Comparison of ENCODE assay signal across 12 cellular contexts in the genomic region with DNA sequence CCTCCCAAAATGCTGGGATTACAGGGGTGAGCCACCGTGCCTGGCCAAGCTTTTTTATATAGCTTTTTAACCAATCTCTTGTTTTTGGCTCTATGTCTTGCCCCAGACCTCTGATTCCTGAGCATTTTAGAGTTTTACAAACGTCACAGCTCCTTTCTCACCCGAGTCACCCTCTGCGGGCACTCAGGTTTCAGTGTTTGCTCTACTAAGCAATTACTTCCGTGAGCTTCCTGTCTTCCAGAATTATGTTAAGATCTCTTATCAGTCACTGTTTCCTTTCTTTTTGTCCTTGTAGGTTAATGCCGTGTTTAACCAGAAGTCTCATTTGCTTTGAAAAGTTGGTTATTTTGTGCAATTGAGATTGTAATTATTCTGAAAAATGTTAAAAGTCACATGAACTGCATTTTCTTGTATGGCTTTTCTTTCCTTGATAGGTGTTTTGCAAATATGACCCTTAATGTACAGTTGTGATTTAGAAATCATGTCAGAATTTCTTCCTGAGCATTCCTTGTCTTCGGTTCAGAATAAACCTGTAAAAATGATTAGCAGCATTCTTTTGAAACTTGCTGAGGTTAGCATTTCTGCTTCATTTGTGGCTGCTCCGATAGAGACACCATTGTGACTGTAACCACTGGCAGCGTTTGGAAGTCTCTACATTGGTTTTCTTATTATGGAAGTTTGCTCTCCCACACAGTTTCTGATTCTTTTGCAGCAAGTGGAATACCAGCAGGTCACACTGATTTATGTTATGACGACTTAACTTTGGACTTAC. TPM values are rescaled to one million over a fixed set of nuclear protein-coding genes. Genes with fewer than 3 reads are reported as not detected.
A peak's percentile ranks its signal among the peaks of the same experiment; 100 is the strongest.
DNase-seq lines count a peak whose midpoint lies in the region; ATAC-seq and TF ChIP-seq lines count a peak whose summit lies in the region.
"Had no signal": no experiment of that assay in that cellular context is flagged by ENCODE, and none has a peak within 500 bp of the region (broad histone marks: within the 10 kb centered on the region; RNA-seq: fewer than 3 reads in every experiment).

No MANE protein-coding gene starts in this region.

- H3K27ac ChIP-seq in IMR-90 (ENCODE audit: insufficient read depth, low read length), result no peak overlapping the region
- no peak overlapping the region for H3K27ac ChIP-seq in H9 (ENCODE audit: insufficient read length, low read depth, low read length)

- H3K18ac ChIP-seq in IMR-90 (ENCODE audit: low read depth, low read length) (no peak overlapping the region), H9 (ENCODE audit: insufficient read length, low read depth, low read length) (no peak overlapping the region)

- H4K91ac ChIP-seq in IMR-90 (ENCODE audit: insufficient read depth, low read depth, low read length) (no peak overlapping the region), H9 (ENCODE audit: insufficient read length, low read depth, low read length) (no peak overlapping the region)

- WGBS in IMR-90 (ENCODE audit: extremely low coverage in 2 of 2, insufficient read length in 1 of 2), 2 experiments, result 67% methylated on average over 1 of the region's 10 CpGs; no CpG with 5 or more reads in 1 of the 2 experiments
- WGBS in H9 (ENCODE audit: extremely low coverage, insufficient read length, low lambda C conversion rate), result no CpG with 5 or more reads among the region's 10 CpGs

- DNase-seq in Calu3 (no peak), IMR-90 (no peak), SK-N-DZ (ENCODE audit: low spot score) (no peak), left cardiac atrium (no peak), H9 (no peak)
- peak; percentile 40 for DNase-seq in activated CD8-positive, alpha-beta T cell treated with anti-CD3 and anti-CD28 coated beads, Interleukin-2, amount 10 ng/mL, durations not matched to agents 7 days and 5 days
- DNase-seq in naive thymus-derived CD8-positive, alpha-beta T cell, result peak in 2 of 10 donors; percentile 14 to 24
- DNase-seq: activated B cell treated with CpG ODN at 0.5 μM for 24 hours, amygdala, mucosa of descending colon, NCI-H2081 treated with DMSO at 0.1 percent for 48 hours had no signal

- H3K56ac ChIP-seq in IMR-90 (ENCODE audit: extremely low read depth, insufficient read depth, low read length) (no peak overlapping the region), H9 (ENCODE audit: insufficient read length, low read depth, low read length) (no peak overlapping the region)

- H4K20me1 ChIP-seq in IMR-90 (ENCODE audit: insufficient read depth, low read length) (no peaks in the 10 kb centered on the region), H9 (ENCODE audit: control insufficient read depth, insufficient read depth, insufficient read length) (no peaks in the 10 kb centered on the region)

- no peaks in the 10 kb centered on the region for H3K79me1 ChIP-seq in IMR-90 (ENCODE audit: low read depth in 1 of 2, low read length in 2 of 2)
- no peaks in the 10 kb centered on the region for H3K79me1 ChIP-seq in H9 (ENCODE audit: insufficient read depth, low read depth, low read length, poor library complexity, severe bottlenecking)

- H2BK15ac ChIP-seq in IMR-90 (ENCODE audit: low read depth, low read length) (peak overlapping the region; percentile 57; the same call in 1 of the 3 replicates), H9 (ENCODE audit: low read depth, low read length) (no peak overlapping the region)

- CTCF ChIA-PET in Calu3 (lab: Charles Lee) (interaction anchor here (0.5 to 0.6 kb wide), 2 partner anchors 41 to 1919 kb away, joined by 4 read pairs; no protein-coding TSS in a partner anchor), IMR-90 (lab: Yijun Ruan, JAX) (no interaction called here)
- CTCF ChIA-PET in activated CD8-positive, alpha-beta T cell treated with anti-CD3 and anti-CD28 coated beads, Interleukin-2, amount 10 ng/mL, durations not matched to agents 7 days and 5 days (lab: Charles Lee), result interaction anchor here (0.6 to 6.0 kb wide), 4 partner anchors 11 to 192 kb away, joined by 3 to 37 read pairs (median 6); no protein-coding TSS in a partner anchor

- ATAC-seq in IMR-90 (ENCODE audit: low read depth) (no peak), left cardiac atrium (no peak), GM18517 (IDR thresholded peaks at IDR 0.05; ENCODE audit: unreplicated experiment) (no peak)
- ATAC-seq in activated CD8-positive, alpha-beta T cell treated with anti-CD3 and anti-CD28 coated beads, Interleukin-2, amount 10 ng/mL, durations not matched to agents 7 days and 5 days, result peak; percentile 70
- ATAC-seq in naive thymus-derived CD8-positive, alpha-beta T cell, result peak; percentile 47 to 83
- ATAC-seq: mucosa of descending colon had no signal

- TF ChIP-seq RAD21 in IMR-90 (IDR thresholded peaks at IDR 0.05; ENCODE audit: low read length), result no peak

- H3K14ac ChIP-seq in IMR-90 (replicated peaks; ENCODE audit: low read depth, low read length), result no peak overlapping the region
- H3K14ac ChIP-seq in H9 (ENCODE audit: insufficient read depth, low read length), result no peak overlapping the region

- H3K23ac ChIP-seq in IMR-90 (ENCODE audit: low read depth, low read length), result no peak overlapping the region
- H3K23ac ChIP-seq in H9 (ENCODE audit: insufficient read length, low read depth, low read length), result no peak overlapping the region

- H3K4ac ChIP-seq in IMR-90 (ENCODE audit: low read depth, low read length) (no peak overlapping the region), H9 (ENCODE audit: low read depth, low read length) (no peak overlapping the region)

- H2BK120ac ChIP-seq in IMR-90 (ENCODE audit: low read depth, low read length) (0 out of 2 replicates have a peak overlapping the region, but pooled peaks have one; percentile 28), H9 (ENCODE audit: low read depth, low read length, poor library complexity, severe bottlenecking) (no peak overlapping the region)

- no peaks in the 10 kb centered on the region for H3K79me2 ChIP-seq in H9 (ENCODE audit: insufficient read depth, low read length)

- no peak overlapping the region for H2AFZ ChIP-seq in IMR-90 (replicated peaks; ENCODE audit: low read length, poor library complexity)
- no peak overlapping the region for H2AFZ ChIP-seq in H9 (ENCODE audit: low read length)

- H3K36me3 Mint-ChIP-seq in Calu3 (ENCODE audit: insufficient read depth, unreplicated experiment) (peaks cover 37% of the 10 kb centered on the region), H9 (ENCODE audit: insufficient read depth in 1 of 3, low read depth in 3 of 3) (peaks cover 0 to 4% (median 0%) of the 10 kb centered on the region in 3 experiments; a peak in 1 of 7 replicates)
- H3K36me3 Mint-ChIP-seq in activated CD8-positive, alpha-beta T cell treated with anti-CD3 and anti-CD28 coated beads, Interleukin-2, amount 10 ng/mL, durations not matched to agents 7 days and 5 days (ENCODE audit: low read depth), result no peaks in the 10 kb centered on the region
- H3K36me3 Mint-ChIP-seq in naive thymus-derived CD8-positive, alpha-beta T cell, result no peaks in the 10 kb centered on the region

- H3K9me3 Mint-ChIP-seq in Calu3 (ENCODE audit: low read depth, unreplicated experiment) (no peaks in the 10 kb centered on the region), H9 (peaks cover 2 to 5% of the 10 kb centered on the region in 2 experiments; a peak in 3 of 5 replicates)
- no peaks in the 10 kb centered on the region for H3K9me3 Mint-ChIP-seq in activated CD8-positive, alpha-beta T cell treated with anti-CD3 and anti-CD28 coated beads, Interleukin-2, amount 10 ng/mL, durations not matched to agents 7 days and 5 days (ENCODE audit: insufficient read depth)
- H3K9me3 Mint-ChIP-seq in naive thymus-derived CD8-positive, alpha-beta T cell, result peaks cover 0 to 2% (median 0%) of the 10 kb centered on the region in 9 donors
- H3K9me3 Mint-ChIP-seq: activated B cell treated with CpG ODN at 0.5 μM for 24 hours had no signal

- H4K8ac ChIP-seq in IMR-90 (ENCODE audit: low read depth in 2 of 2, low read length in 2 of 2) (no peak overlapping the region), H9 (replicated peaks; ENCODE audit: insufficient read length, low read depth, low read length) (no peak overlapping the region)

- in situ Hi-C loops in IMR-90 (cut with MboI; ENCODE audit: low sequenced_read_pairs), result no loop called here

- H3K9me1 ChIP-seq in IMR-90 (ENCODE audit: insufficient read depth, low read length), result 0 out of 2 replicates have a peak, but pooled peaks cover 8% of the 10 kb centered on the region

- H2AK5ac ChIP-seq in IMR-90 (ENCODE audit: low read depth, low read length), result no peak overlapping the region
- H2AK5ac ChIP-seq in H9 (ENCODE audit: insufficient read length, low read length), result no peak overlapping the region

- H3K4me1 ChIP-seq in IMR-90 (ENCODE audit: control insufficient read depth, insufficient read depth, low read length), result no peaks in the 10 kb centered on the region
- no peaks in the 10 kb centered on the region for H3K4me1 ChIP-seq in H9 (ENCODE audit: insufficient read depth, low read length)

- BruUV-seq in Calu3 (replicated peaks; lab: Mats Ljungman, UMichigan) (no TSS peak), IMR-90 (replicated peaks; lab: Mats Ljungman, UMichigan) (no TSS peak)

- H3K4me3 ChIP-seq in IMR-90 (ENCODE audit: insufficient read depth, low read depth, low read length), result no peak overlapping the region
- H3K4me3 ChIP-seq: mucosa of descending colon had no signal

- H3K4me1 Mint-ChIP-seq in Calu3 (ENCODE audit: low read depth, unreplicated experiment) (peaks cover 53% of the 10 kb centered on the region), H9 (0 out of 4 replicates have a peak, but pooled peaks cover 0 to 3% of the 10 kb centered on the region in 2 experiments)
- H3K4me1 Mint-ChIP-seq in activated CD8-positive, alpha-beta T cell treated with anti-CD3 and anti-CD28 coated beads, Interleukin-2, amount 10 ng/mL, durations not matched to agents 7 days and 5 days (ENCODE audit: low read depth), result peaks cover 37% of the 10 kb centered on the region
- peaks cover 8 to 12% (median 10%) of the 10 kb centered on the region in 4 donors for H3K4me1 Mint-ChIP-seq in naive thymus-derived CD8-positive, alpha-beta T cell

- POLR2A ChIA-PET in IMR-90 (lab: Charles Lee; ENCODE audit: unreplicated experiment), result no interaction called here
- POLR2A ChIA-PET in activated CD8-positive, alpha-beta T cell treated with anti-CD3 and anti-CD28 coated beads, Interleukin-2, amount 10 ng/mL, durations not matched to agents 7 days and 5 days (lab: Charles Lee), result interaction anchor here (0.6 to 2.2 kb wide), 4 partner anchors 9 to 52 kb away, joined by 3 to 7 read pairs (median 5); no protein-coding TSS in a partner anchor
- POLR2A ChIA-PET in naive thymus-derived CD8-positive, alpha-beta T cell (lab: Charles Lee), result interaction anchor here (0.5 to 0.7 kb wide), 3 partner anchors 10 to 68 kb away, joined by 3 read pairs; no protein-coding TSS in a partner anchor

- H3K27me3 ChIP-seq in IMR-90 (ENCODE audit: control insufficient read depth, insufficient read depth, low read length) (no peaks in the 10 kb centered on the region), H9 (ENCODE audit: insufficient read depth, low read length) (no peaks in the 10 kb centered on the region)

- no peaks in the 10 kb centered on the region for H3K9me3 ChIP-seq in IMR-90 (ENCODE audit: control insufficient read depth, insufficient read depth, low read length)
- no peaks in the 10 kb centered on the region for H3K9me3 ChIP-seq in H9 (ENCODE audit: control insufficient read depth, low read depth, low read length)
- H3K9me3 ChIP-seq: mucosa of descending colon had no signal

- H2BK12ac ChIP-seq in H9 (ENCODE audit: insufficient read length, low read depth, low read length), result no peak overlapping the region

- H3K36me3 ChIP-seq in IMR-90 (ENCODE audit: control insufficient read depth, insufficient read depth, low read length), result no peaks in the 10 kb centered on the region

- TF ChIP-seq CTCF in Calu3 (IDR thresholded peaks at IDR 0.05; ENCODE audit: unreplicated experiment) (no peak), IMR-90 (conservative IDR thresholded peaks at IDR 0.05; ENCODE audit: low read depth, low read length) (no peak), H9 (conservative IDR thresholded peaks at IDR 0.05) (no peak)

- H3K4me3 Mint-ChIP-seq in Calu3 (ENCODE audit: low read depth, unreplicated experiment), result no peak overlapping the region
- H3K4me3 Mint-ChIP-seq in activated CD8-positive, alpha-beta T cell treated with anti-CD3 and anti-CD28 coated beads, Interleukin-2, amount 10 ng/mL, durations not matched to agents 7 days and 5 days, result peak overlapping the region; percentile 57
- H3K4me3 Mint-ChIP-seq in naive thymus-derived CD8-positive, alpha-beta T cell, result peak overlapping the region in 6 of 10 donors; percentile 3 to 68 (median 27)
- no peak overlapping the region for H3K4me3 Mint-ChIP-seq in H9
- H3K4me3 Mint-ChIP-seq: activated B cell treated with CpG ODN at 0.5 μM for 24 hours had no signal

- H3K4me2 ChIP-seq in IMR-90 (ENCODE audit: low read depth, low read length) (no peak overlapping the region), H9 (ENCODE audit: insufficient read depth, insufficient read length, low read length) (no peak overlapping the region)

- no peak overlapping the region for H2AK9ac ChIP-seq in IMR-90 (replicated peaks; ENCODE audit: low read depth, low read length, poor library complexity)

- no peak overlapping the region for H2BK5ac ChIP-seq in IMR-90 (ENCODE audit: low read depth, low read length, poor library complexity, severe bottlenecking)
- H2BK5ac ChIP-seq in H9 (ENCODE audit: insufficient read length, low read length), result no peak overlapping the region

- no peak for TF ChIP-seq POLR2A in IMR-90 (IDR thresholded peaks at IDR 0.05; ENCODE audit: low read depth, low read length)

- H2BK20ac ChIP-seq in IMR-90 (ENCODE audit: low read depth, low read length) (no peak overlapping the region), H9 (ENCODE audit: low read depth, low read length, poor library complexity, severe bottlenecking) (no peak overlapping the region)

- H3K27me3 Mint-ChIP-seq in Calu3 (ENCODE audit: unreplicated experiment), result no peaks in the 10 kb centered on the region
- no peaks in the 10 kb centered on the region for H3K27me3 Mint-ChIP-seq in activated CD8-positive, alpha-beta T cell treated with anti-CD3 and anti-CD28 coated beads, Interleukin-2, amount 10 ng/mL, durations not matched to agents 7 days and 5 days (ENCODE audit: low read depth)
- H3K27me3 Mint-ChIP-seq in naive thymus-derived CD8-positive, alpha-beta T cell, result peaks cover 0 to 3% (median 0%) of the 10 kb centered on the region in 5 donors
- no peaks in the 10 kb centered on the region; the same call in 1 of the 2 replicates for H3K27me3 Mint-ChIP-seq in H9 (ENCODE audit: low read depth)

- H4K5ac ChIP-seq in IMR-90 (ENCODE audit: low read depth, low read length) (no peak overlapping the region), H9 (ENCODE audit: insufficient read length, low read depth, low read length) (no peak overlapping the region)

- no peaks in the 10 kb centered on the region for H3K23me2 ChIP-seq in H9 (ENCODE audit: insufficient read length, low read depth, low read length, poor library complexity, severe bottlenecking)

- intact Hi-C loops in Calu3 (cut with micrococcal nuclease; ENCODE audit: unreplicated experiment), result no loop called here
- intact Hi-C loops in IMR-90 (cut with micrococcal nuclease), result no loop called here
- intact Hi-C loops in left cardiac atrium (cut with DNase I), result no loop called here

- no peak overlapping the region for H3K9ac ChIP-seq in IMR-90 (ENCODE audit: low read depth, low read length)
- no peak overlapping the region for H3K9ac ChIP-seq in H9 (ENCODE audit: extremely low read depth, insufficient read length, low read length)

- no peak overlapping the region for H3T11ph ChIP-seq in H9 (ENCODE audit: low read length)

- dilution Hi-C loops in IMR-90 (cut with HindIII; ENCODE audit: low sequenced_read_pairs, unreplicated experiment), result no loop called here

- H3K27ac Mint-ChIP-seq in Calu3 (ENCODE audit: unreplicated experiment), result peak overlapping the region; percentile 92
- H3K27ac Mint-ChIP-seq in activated CD8-positive, alpha-beta T cell treated with anti-CD3 and anti-CD28 coated beads, Interleukin-2, amount 10 ng/mL, durations not matched to agents 7 days and 5 days, result peak overlapping the region; percentile 82
- H3K27ac Mint-ChIP-seq in naive thymus-derived CD8-positive, alpha-beta T cell, result peak overlapping the region in 9 of 10 donors; percentile 1 to 85 (median 26)
- no peak overlapping the region for H3K27ac Mint-ChIP-seq in H9
- H3K27ac Mint-ChIP-seq: activated B cell treated with CpG ODN at 0.5 μM for 24 hours had no signal

RNA-seq across cellular contexts. Expression of a gene that starts 4.5 kb away (rescaled TPM):
- total RNA-seq in Calu3 (2022) (112 and 113 TPM in 2 replicates), IMR-90 (2012; rRNA removed) (under 0.01 TPM in 1 of 2 replicates, not detected in the other), left cardiac atrium (under 1 TPM in 1 of 2 donors, not detected in 1; 0.35 TPM), H9 (2021) (0.31 TPM in 1 of 2 replicates, not detected in the other)
- 0.03 and 0.07 TPM in 2 replicates for polyA plus RNA-seq in IMR-90 (2012; rRNA removed)
- 0.12 TPM in 1 of 2 replicates, not detected in the other for polyA plus RNA-seq in IMR-90 (2012; cell fraction: cytosol; rRNA removed)
- polyA plus RNA-seq in IMR-90 (2012; cell fraction: nucleus; rRNA removed; ENCODE audit: low replicate concordance), result 0.10 and 0.11 TPM in 2 replicates
- 1 to 10 TPM; 1.4 to 1.8 TPM for total RNA-seq in activated CD8-positive, alpha-beta T cell treated with anti-CD3 and anti-CD28 coated beads, Interleukin-2, amount 10 ng/mL, durations not matched to agents 7 days and 5 days
- total RNA-seq in naive thymus-derived CD8-positive, alpha-beta T cell, result under 1 TPM; 0.65 to 0.80 TPM
- 1 to 10 TPM in 2 of 3 donors, under 1 TPM in 1; 0.97 to 4.3 (median 1.1) TPM for polyA plus RNA-seq in naive thymus-derived CD8-positive, alpha-beta T cell
- 0.05 TPM in 1 of 2 replicates, not detected in the other for polyA plus RNA-seq in SK-N-DZ (2014; cell fraction: cytosol; rRNA removed)
- 0.52 TPM in 1 of 2 replicates, not detected in the other for polyA plus RNA-seq in SK-N-DZ (2014; cell fraction: nucleus; rRNA removed)
- total RNA-seq: activated B cell treated with CpG ODN at 0.5 μM for 24 hours had no signal

RNA-seq across cellular contexts. Expression of a gene that starts 35.6 kb away (rescaled TPM):
- 39.1 and 47.8 TPM in 2 replicates for total RNA-seq in Calu3 (2022)
- total RNA-seq in IMR-90 (2012; rRNA removed), result 22.5 and 24.4 TPM in 2 replicates
- polyA plus RNA-seq in IMR-90 (2012; rRNA removed), result 22.1 and 26.5 TPM in 2 replicates
- 5.2 and 16.7 TPM in 2 replicates for polyA plus RNA-seq in IMR-90 (2012; cell fraction: cytosol; rRNA removed)
- 6.3 and 58.5 TPM in 2 replicates for polyA plus RNA-seq in IMR-90 (2012; cell fraction: nucleus; rRNA removed; ENCODE audit: low replicate concordance)
- total RNA-seq in activated CD8-positive, alpha-beta T cell treated with anti-CD3 and anti-CD28 coated beads, Interleukin-2, amount 10 ng/mL, durations not matched to agents 7 days and 5 days, result 10 to 100 TPM; 35.5 to 36.8 TPM
- 10 to 100 TPM; 39.5 to 40.3 TPM for total RNA-seq in naive thymus-derived CD8-positive, alpha-beta T cell
- 10 to 100 TPM; 10.8 to 17.8 (median 13.5) TPM for polyA plus RNA-seq in naive thymus-derived CD8-positive, alpha-beta T cell
- polyA plus RNA-seq in SK-N-DZ (2014; cell fraction: cytosol; rRNA removed), result 39.1 and 45.5 TPM in 2 replicates
- 56.3 and 70.1 TPM in 2 replicates for polyA plus RNA-seq in SK-N-DZ (2014; cell fraction: nucleus; rRNA removed)
- total RNA-seq in left cardiac atrium, result 10 to 100 TPM; 29.1 to 32.4 TPM
- total RNA-seq in H9 (2021), result 54.3 and 57.3 TPM in 2 replicates

Comparison
In these comparisons a context has a peak if more than half of its experiments do, and no peak if none do; other contexts are left out.
1. H3K27ac Mint-ChIP-seq: peak in Calu3 (single experiment), activated CD8-positive, alpha-beta T cell treated with anti-CD3 and anti-CD28 coated beads, Interleukin-2, amount 10 ng/mL, durations not matched to agents 7 days and 5 days (single experiment) and naive thymus-derived CD8-positive, alpha-beta T cell (9 of 10); none in H9 (0 of 3).
2. H3K4me3 Mint-ChIP-seq: peak in activated CD8-positive, alpha-beta T cell treated with anti-CD3 and anti-CD28 coated beads, Interleukin-2, amount 10 ng/mL, durations not matched to agents 7 days and 5 days (single experiment) and naive thymus-derived CD8-positive, alpha-beta T cell (6 of 10); none in Calu3 (single experiment) and H9 (0 of 2).
3. ATAC-seq: peak in activated CD8-positive, alpha-beta T cell treated with anti-CD3 and anti-CD28 coated beads, Interleukin-2, amount 10 ng/mL, durations not matched to agents 7 days and 5 days (single experiment) and naive thymus-derived CD8-positive, alpha-beta T cell (2 of 2); none in IMR-90 (single experiment), left cardiac atrium (0 of 2) and GM18517 (single experiment).
4. RNA of a gene that starts 4.5 kb away (total RNA-seq): 112 to 113 TPM in Calu3; 1.4 to 1.8 TPM in activated CD8-positive, alpha-beta T cell treated with anti-CD3 and anti-CD28 coated beads, Interleukin-2, amount 10 ng/mL, durations not matched to agents 7 days and 5 days, 0.65 to 0.80 TPM in naive thymus-derived CD8-positive, alpha-beta T cell, 0.35 TPM in left cardiac atrium, 0.31 TPM in H9 and under 0.01 TPM in IMR-90; every median in the first group is over 10 times any median in the second.